ENCODE assay signal across 1 cellular context in the genomic region with DNA sequence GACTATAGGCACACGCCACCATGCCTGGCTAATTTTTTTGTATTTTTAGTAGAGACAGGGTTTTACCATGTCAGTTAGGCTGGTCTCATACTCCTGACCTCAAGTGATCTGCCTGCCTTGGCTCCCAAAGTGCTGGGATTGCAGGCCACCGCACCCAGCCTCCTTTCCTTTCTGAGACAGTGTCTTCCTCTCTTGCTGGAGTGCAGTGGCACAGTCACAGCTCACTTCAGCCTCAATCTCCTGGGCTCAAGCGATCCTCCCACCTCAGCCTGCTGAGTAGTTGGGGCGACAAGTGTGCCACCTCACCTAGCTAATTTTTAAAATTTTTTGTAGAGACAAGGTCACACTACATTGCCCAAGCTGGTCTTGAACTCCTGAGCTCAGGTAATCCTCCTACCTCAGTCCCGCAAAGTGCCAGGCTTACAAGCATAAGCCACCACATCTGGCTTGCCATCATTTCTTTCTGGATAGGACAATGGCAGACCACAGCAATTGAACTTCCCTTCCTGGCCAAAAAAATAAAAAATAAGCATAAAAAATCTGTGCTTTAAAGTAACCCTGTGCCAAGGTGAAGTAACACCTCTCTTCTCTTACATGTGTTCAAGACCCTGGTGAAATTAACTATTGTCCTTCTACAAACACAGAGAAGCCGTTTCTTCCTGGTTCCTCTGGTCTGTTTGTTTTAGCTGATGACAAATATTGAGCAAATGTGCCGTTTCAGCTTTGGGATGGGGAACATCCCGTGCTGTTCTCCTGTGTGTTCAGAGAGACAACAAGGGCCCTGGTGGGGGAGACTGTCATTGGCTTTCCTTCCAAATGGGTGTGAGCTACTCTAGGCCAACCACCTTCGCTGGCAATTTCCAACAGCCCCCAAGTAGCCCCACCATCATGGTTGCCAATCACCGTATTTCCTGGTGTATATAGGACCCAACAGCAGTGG.
TF ChIP-seq lines count a peak whose summit lies in the region.

No MANE protein-coding gene starts in this region.

TF ChIP-seq in HepG2, 621 proteins besides CTCF, POLR2A, EP300 and RAD21 (continued from another document and continues in another):
- TF ChIP-seq ZNF781 (CRISPR knock-in tag; IDR thresholded peaks at IDR 0.05; ENCODE audit: borderline replicate concordance, not compliant biosample characterization) = peak; percentile 4
- TF ChIP-seq ZNF678 (CRISPR knock-in tag; IDR thresholded peaks at IDR 0.05) = no peak
- peak; percentile 26; the same call in 1 of the 2 replicates for TF ChIP-seq ZNF614 (CRISPR knock-in tag; IDR thresholded peaks at IDR 0.05; ENCODE audit: borderline replicate concordance)
- TF ChIP-seq ZNF619 (CRISPR knock-in tag; IDR thresholded peaks at IDR 0.05) = no peak
- TF ChIP-seq MAX (IDR thresholded peaks at IDR 0.05) = peak; percentile 52
- TF ChIP-seq ZNF318 (CRISPR knock-in tag; IDR thresholded peaks at IDR 0.05) = 0 out of 2 replicates have a peak, but pooled peaks have one; percentile 53
- 0 out of 2 replicates have a peak, but pooled peaks have one; percentile 32 for TF ChIP-seq ZNF350 (CRISPR knock-in tag; IDR thresholded peaks at IDR 0.05; ENCODE audit: borderline replicate concordance, low read depth)
- peak; percentile 56 for TF ChIP-seq GATAD1 (CRISPR knock-in tag; IDR thresholded peaks at IDR 0.05)
- 0 out of 2 replicates have a peak, but pooled peaks have one; percentile 26 for TF ChIP-seq KDM5B (CRISPR knock-in tag; IDR thresholded peaks at IDR 0.05; ENCODE audit: borderline replicate concordance)
- no peak for TF ChIP-seq MYC (CRISPR knock-in tag; IDR thresholded peaks at IDR 0.05; ENCODE audit: borderline replicate concordance)
- TF ChIP-seq, protein P1, sequence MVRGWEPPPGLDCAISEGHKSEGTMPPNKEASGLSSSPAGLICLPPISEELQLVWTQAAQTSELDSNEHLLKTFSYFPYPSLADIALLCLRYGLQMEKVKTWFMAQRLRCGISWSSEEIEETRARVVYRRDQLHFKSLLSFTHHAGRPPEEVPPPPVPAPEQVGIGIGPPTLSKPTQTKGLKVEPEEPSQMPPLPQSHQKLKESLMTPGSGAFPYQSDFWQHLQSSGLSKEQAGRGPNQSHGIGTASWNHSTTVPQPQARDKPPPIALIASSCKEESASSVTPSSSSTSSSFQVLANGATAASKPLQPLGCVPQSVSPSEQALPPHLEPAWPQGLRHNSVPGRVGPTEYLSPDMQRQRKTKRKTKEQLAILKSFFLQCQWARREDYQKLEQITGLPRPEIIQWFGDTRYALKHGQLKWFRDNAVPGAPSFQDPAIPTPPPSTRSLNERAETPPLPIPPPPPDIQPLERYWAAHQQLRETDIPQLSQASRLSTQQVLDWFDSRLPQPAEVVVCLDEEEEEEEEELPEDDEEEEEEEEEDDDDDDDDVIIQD (CRISPR knock-in tag; IDR thresholded peaks at IDR 0.05; ENCODE audit: low read depth) = 0 out of 2 replicates have a peak, but pooled peaks have one; percentile 48
- TF ChIP-seq ZNF34 (CRISPR knock-in tag; IDR thresholded peaks at IDR 0.05; ENCODE audit: borderline replicate concordance) = no peak
- TF ChIP-seq HNRNPLL (IDR thresholded peaks at IDR 0.05; ENCODE audit: low read depth, low read length, poor library complexity, severe bottlenecking) = no peak
- TF ChIP-seq ZNF230 (CRISPR knock-in tag; IDR thresholded peaks at IDR 0.05) = no peak
- TF ChIP-seq TBX3 (IDR thresholded peaks at IDR 0.05; ENCODE audit: borderline replicate concordance) = peak; percentile 34; the same call in 1 of the 2 replicates
- TF ChIP-seq ZNF710 (CRISPR knock-in tag; IDR thresholded peaks at IDR 0.05; ENCODE audit: borderline replicate concordance) = peak; percentile 51; the same call in 1 of the 2 replicates
- 0 out of 2 replicates have a peak, but pooled peaks have one; percentile 21 for TF ChIP-seq ZNF737 (CRISPR knock-in tag; IDR thresholded peaks at IDR 0.05; ENCODE audit: borderline replicate concordance)
- no peak for TF ChIP-seq SMAD9 (CRISPR knock-in tag; IDR thresholded peaks at IDR 0.05)
- TF ChIP-seq FOXA3 (CRISPR knock-in tag; IDR thresholded peaks at IDR 0.05) = peak; percentile 94
- TF ChIP-seq ZIK1 (CRISPR knock-in tag; IDR thresholded peaks at IDR 0.05; ENCODE audit: borderline replicate concordance, low read depth) = no peak; the same call in 1 of the 2 replicates
- 0 out of 2 replicates have a peak, but pooled peaks have one; percentile 30 for TF ChIP-seq ZBTB37 (CRISPR knock-in tag; IDR thresholded peaks at IDR 0.05)
- no peak for TF ChIP-seq ZNF546 (CRISPR knock-in tag; conservative IDR thresholded peaks at IDR 0.05)
- peak; percentile 28; the same call in 1 of the 2 replicates for TF ChIP-seq HNF4G (IDR thresholded peaks at IDR 0.05; ENCODE audit: borderline replicate concordance, low read depth, low read length)
- TF ChIP-seq HNF4G (CRISPR knock-in tag; IDR thresholded peaks at IDR 0.05; ENCODE audit: borderline replicate concordance, low read depth) = no peak
- peak; percentile 76; the same call in 1 of the 2 replicates for TF ChIP-seq IRF2 (CRISPR knock-in tag; IDR thresholded peaks at IDR 0.05)
- TF ChIP-seq, protein P2, sequence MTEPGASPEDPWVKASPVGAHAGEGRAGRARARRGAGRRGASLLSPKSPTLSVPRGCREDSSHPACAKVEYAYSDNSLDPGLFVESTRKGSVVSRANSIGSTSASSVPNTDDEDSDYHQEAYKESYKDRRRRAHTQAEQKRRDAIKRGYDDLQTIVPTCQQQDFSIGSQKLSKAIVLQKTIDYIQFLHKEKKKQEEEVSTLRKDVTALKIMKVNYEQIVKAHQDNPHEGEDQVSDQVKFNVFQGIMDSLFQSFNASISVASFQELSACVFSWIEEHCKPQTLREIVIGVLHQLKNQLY (CRISPR knock-in tag; IDR thresholded peaks at IDR 0.05) = 0 out of 2 replicates have a peak, but pooled peaks have one; percentile 39
- no peak for TF ChIP-seq KDM3A (CRISPR knock-in tag; IDR thresholded peaks at IDR 0.05; ENCODE audit: low read depth)
- peak; percentile 84; the same call in 1 of the 2 replicates for TF ChIP-seq ZNF205 (CRISPR knock-in tag; IDR thresholded peaks at IDR 0.05)
- TF ChIP-seq WIZ (CRISPR knock-in tag; IDR thresholded peaks at IDR 0.05) = no peak
- no peak for TF ChIP-seq HDAC6 (IDR thresholded peaks at IDR 0.05; ENCODE audit: low read depth, low read length)
- TF ChIP-seq HOXA5 (CRISPR knock-in tag; IDR thresholded peaks at IDR 0.05) = peak; percentile 45; the same call in 1 of the 2 replicates
- no peak; the same call in 1 of the 2 replicates for TF ChIP-seq FOXA1 (IDR thresholded peaks at IDR 0.05)
- TF ChIP-seq FOXA1 (CRISPR knock-in tag; IDR thresholded peaks at IDR 0.05) = peak; percentile 95
- TF ChIP-seq SP5 (CRISPR knock-in tag; IDR thresholded peaks at IDR 0.05; ENCODE audit: borderline replicate concordance, low read depth) = peak; percentile 50; the same call in 1 of the 2 replicates
- no peak for TF ChIP-seq ZNF589 (CRISPR knock-in tag; conservative IDR thresholded peaks at IDR 0.05)
- TF ChIP-seq MAFF (IDR thresholded peaks at IDR 0.05; ENCODE audit: low read depth, low read length) = peak; percentile 56
- peak; percentile 94 for TF ChIP-seq ARID5B (CRISPR knock-in tag; IDR thresholded peaks at IDR 0.05)
- TF ChIP-seq ZFP41 (CRISPR knock-in tag; IDR thresholded peaks at IDR 0.05; ENCODE audit: borderline replicate concordance) = no peak
- TF ChIP-seq ZNF143 (CRISPR knock-in tag; IDR thresholded peaks at IDR 0.05) = no peak
